ENCODE assay signal across 27 cellular contexts in the genomic region with DNA sequence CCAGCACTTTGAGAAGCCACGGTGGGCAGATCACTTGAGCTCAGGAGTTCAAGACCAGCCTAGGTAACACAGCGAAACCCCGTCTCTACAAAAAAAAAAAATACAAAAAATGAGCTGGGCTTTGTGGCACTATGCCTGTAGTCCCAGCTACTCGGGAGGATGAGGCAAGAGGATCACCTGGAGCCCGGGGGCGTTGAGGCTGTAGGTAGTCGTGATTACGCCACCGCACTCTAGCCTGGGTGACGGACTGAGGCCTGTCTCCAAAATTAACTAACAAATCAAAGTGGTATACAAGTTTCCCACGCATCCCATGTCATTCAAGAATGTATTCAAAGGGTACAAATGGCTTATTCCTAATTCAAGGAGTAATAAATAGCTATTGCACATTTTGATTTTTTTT. TPM values are rescaled to one million over a fixed set of nuclear protein-coding genes. Genes with fewer than 3 reads are reported as not detected.
DNase-seq lines count a peak whose midpoint lies in the region; ATAC-seq, FAIRE-seq and TF ChIP-seq lines count a peak whose summit lies in the region.
"Had no signal": no experiment of that assay in that cellular context is flagged by ENCODE, and none has a peak within 500 bp of the region (broad histone marks: within the 10 kb centered on the region; RNA-seq: fewer than 3 reads in every experiment).

No MANE protein-coding gene starts in this region.

- peaks cover 2% of the 10 kb centered on the region for H3K36me3 Mint-ChIP-seq in activated naive CD8-positive, alpha-beta T cell treated with anti-CD3 and anti-CD28 coated beads, Interleukin-2, amount 50 U/mL, for 24 hours (ENCODE audit: low read depth)
- H3K36me3 Mint-ChIP-seq in activated naive CD8-positive, alpha-beta T cell treated with anti-CD3 and anti-CD28 coated beads for 36 hours, result peaks cover 17% of the 10 kb centered on the region

- no peaks in the 10 kb centered on the region for H4K20me1 ChIP-seq in Loucy (ENCODE audit: insufficient read depth, low read length, poor library complexity, severe bottlenecking)
- peaks cover 6% of the 10 kb centered on the region for H4K20me1 ChIP-seq in K562 (replicated peaks; ENCODE audit: control insufficient read depth, insufficient read depth, low read length)

- H3K18ac ChIP-seq in trophoblast cell (ENCODE audit: low read length), result no peak overlapping the region

- peaks cover 23% of the 10 kb centered on the region for H3K4me1 Mint-ChIP-seq in activated naive CD8-positive, alpha-beta T cell treated with anti-CD3 and anti-CD28 coated beads, Interleukin-2, amount 50 U/mL, for 24 hours
- peaks cover 23% of the 10 kb centered on the region for H3K4me1 Mint-ChIP-seq in activated naive CD8-positive, alpha-beta T cell treated with anti-CD3 and anti-CD28 coated beads for 36 hours

- H2AK5ac ChIP-seq in trophoblast cell (ENCODE audit: low read length), result no peak overlapping the region

- H3K4me3 Mint-ChIP-seq in activated naive CD8-positive, alpha-beta T cell treated with anti-CD3 and anti-CD28 coated beads, Interleukin-2, amount 50 U/mL, for 24 hours, result peak overlapping the region; percentile 29
- H3K4me3 Mint-ChIP-seq in activated naive CD8-positive, alpha-beta T cell treated with anti-CD3 and anti-CD28 coated beads for 36 hours, result no peak overlapping the region

- no peak for TF ChIP-seq EP300 in K562 (IDR thresholded peaks at IDR 0.05; ENCODE audit: low read length)

- H3K9me2 ChIP-seq in Loucy (replicated peaks; ENCODE audit: low read depth, low read length), result no peaks in the 10 kb centered on the region
- H3K9me2 ChIP-seq: SK-N-SH had no signal

- H3K4me2 ChIP-seq in Loucy (ENCODE audit: low read depth, low read length, poor library complexity, severe bottlenecking), result peak overlapping the region; percentile 29
- H3K4me2 ChIP-seq in K562 (ENCODE audit: insufficient read depth, low read length), result no peak overlapping the region
- H3K4me2 ChIP-seq in trophoblast cell (ENCODE audit: low read length), result no peak overlapping the region
- H3K4me2 ChIP-seq: SK-N-SH had no signal

- no peaks in the 10 kb centered on the region for H3K36me3 ChIP-seq in Loucy (ENCODE audit: insufficient read depth, low read length)
- peaks cover 27% of the 10 kb centered on the region; the same call in 2 of the 3 replicates for H3K36me3 ChIP-seq in K562 (ENCODE audit: control insufficient read depth, insufficient read depth, low read length)
- no peaks in the 10 kb centered on the region for H3K36me3 ChIP-seq in trophoblast cell (ENCODE audit: control insufficient read depth in 1 of 2, insufficient read depth in 2 of 2, low read length in 2 of 2)

- no peaks in the 10 kb centered on the region for H3K9me3 ChIP-seq in Loucy (ENCODE audit: insufficient read depth, low read depth, low read length)
- H3K9me3 ChIP-seq in K562 (replicated peaks; ENCODE audit: control insufficient read depth, insufficient read depth, low read depth, low read length), result no peaks in the 10 kb centered on the region
- H3K9me3 ChIP-seq in trophoblast cell (ENCODE audit: insufficient read depth, low read depth, low read length), result no peaks in the 10 kb centered on the region
- H3K9me3 ChIP-seq: MG63, SK-N-SH had no signal

- no peak overlapping the region for H3K27ac Mint-ChIP-seq in activated naive CD8-positive, alpha-beta T cell treated with anti-CD3 and anti-CD28 coated beads, Interleukin-2, amount 50 U/mL, for 24 hours
- H3K27ac Mint-ChIP-seq in activated naive CD8-positive, alpha-beta T cell treated with anti-CD3 and anti-CD28 coated beads for 36 hours, result no peak overlapping the region
- H3K27ac Mint-ChIP-seq: CD8-positive, alpha-beta memory T cell had no signal

- H3K79me2 ChIP-seq in Loucy (ENCODE audit: insufficient read depth, low read length) (peaks cover 30% of the 10 kb centered on the region), K562 (ENCODE audit: control insufficient read depth, insufficient read depth, low read length) (peaks cover 89% of the 10 kb centered on the region), trophoblast cell (ENCODE audit: control insufficient read depth, insufficient read depth, low read length, poor library complexity) (peaks cover 8% of the 10 kb centered on the region)

- no peak overlapping the region for H2BK5ac ChIP-seq in trophoblast cell (ENCODE audit: low read depth, low read length, poor library complexity)

- no peak overlapping the region for H3K23ac ChIP-seq in trophoblast cell (ENCODE audit: low read length)

- H3K27ac ChIP-seq in K562 (ENCODE audit: extremely low read depth, low read depth, low read length), result no peak overlapping the region
- H3K27ac ChIP-seq in trophoblast cell (ENCODE audit: low read depth, low read length), result no peak overlapping the region

- no peak overlapping the region for H2AFZ ChIP-seq in Loucy (ENCODE audit: low read length)
- no peak overlapping the region for H2AFZ ChIP-seq in K562 (ENCODE audit: low read depth, low read length)
- no peak overlapping the region for H2AFZ ChIP-seq in trophoblast cell (ENCODE audit: insufficient read depth, low read length, poor library complexity)

- no peak for TF ChIP-seq CTCF in Loucy (conservative IDR thresholded peaks at IDR 0.05; ENCODE audit: low read length)
- no peak for TF ChIP-seq CTCF in K562 (IDR thresholded peaks at IDR 0.05 in 2 of 3, conservative IDR thresholded peaks at IDR 0.05 in 1 of 3; ENCODE audit: insufficient read depth in 2 of 3, low read depth in 1 of 3, low read length in 3 of 3)

- H2BK12ac ChIP-seq in trophoblast cell (ENCODE audit: low read length), result no peak overlapping the region

- peaks cover 11% of the 10 kb centered on the region for H3K79me1 ChIP-seq in trophoblast cell (ENCODE audit: low read length)

- POLR2A ChIA-PET in K562 (lab: Yijun Ruan, JAX), result interaction anchor here (0.6 to 5.9 kb wide), 8 partner anchors 10 to 658 kb away, joined by 3 to 49 read pairs (median 4); a partner anchor contains a TSS

- no peaks in the 10 kb centered on the region for H3K27me3 Mint-ChIP-seq in activated naive CD8-positive, alpha-beta T cell treated with anti-CD3 and anti-CD28 coated beads, Interleukin-2, amount 50 U/mL, for 24 hours
- no peaks in the 10 kb centered on the region for H3K27me3 Mint-ChIP-seq in activated naive CD8-positive, alpha-beta T cell treated with anti-CD3 and anti-CD28 coated beads for 36 hours
- H3K27me3 Mint-ChIP-seq: CD8-positive, alpha-beta memory T cell had no signal

- BruUV-seq in K562 (replicated peaks; lab: Mats Ljungman, UMichigan), result TSS peak; percentile 14

- CTCF ChIA-PET in K562 (lab: Yijun Ruan, JAX; ENCODE audit: low intra/inter-chr PET ratio), result interaction anchor here (0.7 kb wide), 1 partner anchor 36 kb away, joined by 4 read pairs; no protein-coding TSS in a partner anchor

- H3K4me1 ChIP-seq in Loucy (ENCODE audit: insufficient read depth, low read length, poor library complexity, severe bottlenecking), result peaks cover 13% of the 10 kb centered on the region
- H3K4me1 ChIP-seq in K562 (replicated peaks in 1 of 2; ENCODE audit: control insufficient read depth in 2 of 2, insufficient read depth in 2 of 2, low read length in 2 of 2), result peaks cover 41% of the 10 kb centered on the region in 2 experiments
- peaks cover 0 to 2% of the 10 kb centered on the region in 2 experiments for H3K4me1 ChIP-seq in trophoblast cell (ENCODE audit: control insufficient read depth in 1 of 2, insufficient read depth in 2 of 2, low read length in 2 of 2)

- no peak for TF ChIP-seq RAD21 in K562 (CRISPR knock-in tag; conservative IDR thresholded peaks at IDR 0.05 in 1 of 2, IDR thresholded peaks at IDR 0.05 in 1 of 2)

- WGBS in K562 (ENCODE audit: insufficient coverage, low coverage, missing lambda C conversion rate), result 78% methylated on average over 11 of the region's 11 CpGs
- no CpG with 5 or more reads among the region's 11 CpGs for WGBS in trophoblast cell (ENCODE audit: extremely low coverage, insufficient coverage, insufficient read length)

- H3K9ac ChIP-seq in Loucy (ENCODE audit: low read depth, low read length, poor library complexity, severe bottlenecking) (no peak overlapping the region), K562 (ENCODE audit: insufficient read depth in 1 of 2, low read depth in 2 of 2, low read length in 2 of 2) (peak overlapping the region in 1 of 2 experiments; percentile 47; a peak in 1 of 4 replicates), trophoblast cell (ENCODE audit: low read length) (no peak overlapping the region)
- H3K9ac ChIP-seq: SK-N-SH had no signal

- in situ Hi-C loops in K562 (cut with MboI), result no loop called here

- no peak for ATAC-seq in activated naive CD8-positive, alpha-beta T cell treated with anti-CD3 and anti-CD28 coated beads, Interleukin-2, amount 50 U/mL, for 24 hours
- ATAC-seq in K562, result no peak
- ATAC-seq: GM12878, PC-3 had no signal

- H3K4ac ChIP-seq in trophoblast cell (ENCODE audit: low read depth, low read length), result peak overlapping the region; percentile 77

- no peak overlapping the region for H4K12ac ChIP-seq in trophoblast cell (ENCODE audit: low read depth, low read length)

- FAIRE-seq in K562 (lab: Jason Lieb, UNC), result no peak
- FAIRE-seq: GM12878 had no signal

- H4K8ac ChIP-seq in trophoblast cell (ENCODE audit: low read depth, low read length), result no peak overlapping the region

- H3K9me1 ChIP-seq in K562 (ENCODE audit: control insufficient read depth, insufficient read depth, low read length), result no peaks in the 10 kb centered on the region

- no peaks in the 10 kb centered on the region for H3F3A ChIP-seq in Loucy (ENCODE audit: low read depth)

- no peak for DNase-seq in activated naive CD8-positive, alpha-beta T cell treated with anti-CD3 and anti-CD28 coated beads, Interleukin-2, amount 50 U/mL, for 24 hours
- DNase-seq in activated naive CD8-positive, alpha-beta T cell treated with anti-CD3 and anti-CD28 coated beads for 36 hours, result no peak
- DNase-seq in K562 (ENCODE audit: extremely low read depth in 1 of 4, low spot score in 3 of 4) (no peak), trophoblast cell (peak; percentile 87 to 91), NCI-H774 (lab: John Stamatoyannopoulos, UW) (no peak), posterior cingulate gyrus (no peak), CD1c-positive myeloid dendritic cell (ENCODE audit: extremely low spot score) (no peak)
- DNase-seq: 8988T; AML-193; C1 segment of cervical spinal cord; CD8-positive, alpha-beta memory T cell; DMS53; EL; H7; IMR-90; Karpas-422; MG63; NCI-H1417; NCI-H1694 treated with DMSO at 0.1 percent for 48 hours; NCI-H2081 treated with DMSO at 0.1 percent for 48 hours; NCI-H446; NCI-H526; PC-3; SIG-M5; SK-N-SH had no signal

- H3K9me3 Mint-ChIP-seq in activated naive CD8-positive, alpha-beta T cell treated with anti-CD3 and anti-CD28 coated beads, Interleukin-2, amount 50 U/mL, for 24 hours, result no peaks in the 10 kb centered on the region
- H3K9me3 Mint-ChIP-seq in activated naive CD8-positive, alpha-beta T cell treated with anti-CD3 and anti-CD28 coated beads for 36 hours, result no peaks in the 10 kb centered on the region
- H3K9me3 Mint-ChIP-seq: CD8-positive, alpha-beta memory T cell had no signal

- H3K14ac ChIP-seq in trophoblast cell (ENCODE audit: low read length), result no peak overlapping the region

- no peak for TF ChIP-seq POLR2A in K562 (conservative IDR thresholded peaks at IDR 0.05)

- intact Hi-C loops in K562 (cut with micrococcal nuclease) (no loop called here), posterior cingulate gyrus (cut with DNase I) (no loop called here)

- H2BK120ac ChIP-seq in trophoblast cell (ENCODE audit: insufficient read depth, low read length, poor library complexity), result no peak overlapping the region

- H4K91ac ChIP-seq in trophoblast cell (ENCODE audit: low read depth, low read length), result no peak overlapping the region

- no peaks in the 10 kb centered on the region for H3K27me3 ChIP-seq in Loucy (ENCODE audit: insufficient read depth, low read length, poor library complexity, severe bottlenecking)
- no peaks in the 10 kb centered on the region for H3K27me3 ChIP-seq in K562 (ENCODE audit: control insufficient read depth in 2 of 2, insufficient read depth in 2 of 2, low read length in 2 of 2)
- H3K27me3 ChIP-seq in trophoblast cell (ENCODE audit: insufficient read depth, low read length), result no peaks in the 10 kb centered on the region
- H3K27me3 ChIP-seq: MG63 had no signal

- no peak overlapping the region for H3K4me3 ChIP-seq in Loucy (ENCODE audit: low read length, poor library complexity, severe bottlenecking)
- no peak overlapping the region for H3K4me3 ChIP-seq in K562
- no peak overlapping the region for H3K4me3 ChIP-seq in trophoblast cell (ENCODE audit: low read depth, low read length)
- H3K4me3 ChIP-seq: GM12878, MG63 had no signal

RNA-seq across cellular contexts. Expression of a gene that starts 2.4 kb away (rescaled TPM):
- total RNA-seq in activated naive CD8-positive, alpha-beta T cell treated with anti-CD3 and anti-CD28 coated beads for 36 hours, result 10 to 100 TPM; 12.1 to 15.1 TPM
- 50.6 and 72.2 TPM in 2 replicates for total RNA-seq in K562 (2011; cell fraction: chromatin; rRNA removed; ENCODE audit: low replicate concordance)
- total RNA-seq in K562 (2011; cell fraction: nucleolus; rRNA removed), result 35.2 and 36.8 TPM in 2 replicates
- 48.3 and 56.9 TPM in 2 replicates for total RNA-seq in K562 (2011; cell fraction: nucleoplasm; rRNA removed)
- 46.4 and 51.4 TPM in 2 replicates for total RNA-seq in K562 (2014; rRNA removed)
- total RNA-seq in K562 (2014; rRNA removed; fragmentation: Illumina TruSeq; extraction: Trizol), result 47.1 and 55.0 TPM in 2 replicates
- total RNA-seq in K562 (2015; rRNA removed; fragmentation: Illumina TruSeq; extraction: Trizol), result 40.5 and 41.4 TPM in 2 replicates
- 30.9 and 31.7 TPM in 2 replicates for total RNA-seq in K562 (2021)
- 45.0 and 48.8 TPM in 2 replicates for polyA plus RNA-seq in K562 (2011; rRNA removed)
- 26.1 and 34.8 TPM in 2 replicates for polyA plus RNA-seq in K562 (2011; cell fraction: cytosol; rRNA removed)
- 23.2 and 23.3 TPM in 2 replicates for polyA plus RNA-seq in K562 (2011; cell fraction: nucleus; rRNA removed)
- polyA plus RNA-seq in K562 (2012), result 18.8 and 21.2 TPM in 2 replicates
- 48.8 and 50.0 TPM in 2 replicates for polyA plus RNA-seq in K562 (2014; fragmentation: Illumina TruSeq; extraction: Trizol)
- 10 to 100 TPM; 12.1 to 15.2 TPM for polyA plus RNA-seq in K562 (2014; fragmentation: Nextera tagmentation; extraction: Ambion mirVana)
- polyA plus RNA-seq in K562 (2014; rRNA removed), result 52.3 and 53.8 TPM in 2 replicates
- 37.1 and 45.0 TPM in 2 replicates for polyA minus RNA-seq in K562 (2011; rRNA and poly(A)+ RNA removed)
- polyA minus RNA-seq in K562 (2011; cell fraction: cytosol; rRNA and poly(A)+ RNA removed), result 10.0 and 14.8 TPM in 2 replicates
- 18.4 and 30.3 TPM in 2 replicates for polyA minus RNA-seq in K562 (2011; cell fraction: nucleus; rRNA and poly(A)+ RNA removed)
- 9.2 and 9.4 TPM in 2 replicates for polyA plus RNA-seq in trophoblast cell (2013)
- polyA plus RNA-seq: CD8-positive, alpha-beta memory T cell had no signal

RNA-seq across cellular contexts. Expression of a gene that starts 18.7 kb away (rescaled TPM):
- 1 to 10 TPM; 8.6 to 9.2 TPM for total RNA-seq in activated naive CD8-positive, alpha-beta T cell treated with anti-CD3 and anti-CD28 coated beads for 36 hours
- 9.3 and 18.9 TPM in 2 replicates for total RNA-seq in K562 (2011; cell fraction: chromatin; rRNA removed; ENCODE audit: low replicate concordance)
- 15.7 and 18.8 TPM in 2 replicates for total RNA-seq in K562 (2011; cell fraction: nucleolus; rRNA removed)
- total RNA-seq in K562 (2011; cell fraction: nucleoplasm; rRNA removed), result 13.9 and 16.4 TPM in 2 replicates
- total RNA-seq in K562 (2014; rRNA removed) (2.4 and 3.3 TPM in 2 replicates), K562 (2014; rRNA removed; fragmentation: Illumina TruSeq; extraction: Trizol) (2.0 and 2.4 TPM in 2 replicates), K562 (2015; rRNA removed; fragmentation: Illumina TruSeq; extraction: Trizol) (2.5 and 2.6 TPM in 2 replicates), K562 (2021) (4.0 and 4.4 TPM in 2 replicates)
- polyA plus RNA-seq in K562 (2011; rRNA removed) (5.2 and 5.4 TPM in 2 replicates), K562 (2014; fragmentation: Illumina TruSeq; extraction: Trizol) (2.9 and 3.3 TPM in 2 replicates), K562 (2014; fragmentation: Nextera tagmentation; extraction: Ambion mirVana) (1 to 10 TPM; 1.1 to 1.2 TPM), K562 (2014; rRNA removed) (2.7 and 3.0 TPM in 2 replicates)
- 8.8 and 14.1 TPM in 2 replicates for polyA plus RNA-seq in K562 (2011; cell fraction: cytosol; rRNA removed)
- polyA plus RNA-seq in K562 (2011; cell fraction: nucleus; rRNA removed), result 5.8 and 7.4 TPM in 2 replicates
- 4.5 and 6.9 TPM in 2 replicates for polyA plus RNA-seq in K562 (2012)
- polyA minus RNA-seq in K562 (2011; rRNA and poly(A)+ RNA removed), result 5.5 and 8.5 TPM in 2 replicates
- 7.4 and 8.5 TPM in 2 replicates for polyA minus RNA-seq in K562 (2011; cell fraction: cytosol; rRNA and poly(A)+ RNA removed)
- 2.0 and 2.4 TPM in 2 replicates for polyA minus RNA-seq in K562 (2011; cell fraction: nucleus; rRNA and poly(A)+ RNA removed)
- polyA plus RNA-seq in trophoblast cell (2013), result 13.5 and 14.9 TPM in 2 replicates

RNA-seq across cellular contexts. Expression of a gene that starts 37.1 kb away (rescaled TPM):
- total RNA-seq in activated naive CD8-positive, alpha-beta T cell treated with anti-CD3 and anti-CD28 coated beads for 36 hours, result 10 to 100 TPM; 23.3 to 23.4 TPM
- total RNA-seq in K562 (2011; cell fraction: chromatin; rRNA removed; ENCODE audit: low replicate concordance), result 93.2 and 162 TPM in 2 replicates
- total RNA-seq in K562 (2011; cell fraction: nucleolus; rRNA removed), result 112 and 114 TPM in 2 replicates
- total RNA-seq in K562 (2011; cell fraction: nucleoplasm; rRNA removed), result 110 and 117 TPM in 2 replicates
- total RNA-seq in K562 (2014; rRNA removed), result 43.5 and 54.9 TPM in 2 replicates
- total RNA-seq in K562 (2014; rRNA removed; fragmentation: Illumina TruSeq; extraction: Trizol), result 39.2 and 41.4 TPM in 2 replicates
- total RNA-seq in K562 (2015; rRNA removed; fragmentation: Illumina TruSeq; extraction: Trizol), result 45.2 and 45.8 TPM in 2 replicates
- total RNA-seq in K562 (2021), result 54.3 and 58.5 TPM in 2 replicates
- polyA plus RNA-seq in K562 (2011; rRNA removed), result 53.7 and 79.7 TPM in 2 replicates
- 75.5 and 87.3 TPM in 2 replicates for polyA plus RNA-seq in K562 (2011; cell fraction: cytosol; rRNA removed)
- polyA plus RNA-seq in K562 (2011; cell fraction: nucleus; rRNA removed), result 196 and 214 TPM in 2 replicates
- 57.4 and 71.0 TPM in 2 replicates for polyA plus RNA-seq in K562 (2012)
- polyA plus RNA-seq in K562 (2014; fragmentation: Illumina TruSeq; extraction: Trizol), result 71.0 and 84.8 TPM in 2 replicates
- polyA plus RNA-seq in K562 (2014; fragmentation: Nextera tagmentation; extraction: Ambion mirVana), result 10 to 100 TPM; 81.2 to 98.5 TPM
- polyA plus RNA-seq in K562 (2014; rRNA removed), result 45.1 and 60.0 TPM in 2 replicates
- 35.2 and 44.3 TPM in 2 replicates for polyA minus RNA-seq in K562 (2011; rRNA and poly(A)+ RNA removed)
- polyA minus RNA-seq in K562 (2011; cell fraction: cytosol; rRNA and poly(A)+ RNA removed), result 23.6 and 25.6 TPM in 2 replicates
- 31.9 and 51.9 TPM in 2 replicates for polyA minus RNA-seq in K562 (2011; cell fraction: nucleus; rRNA and poly(A)+ RNA removed)
- 31.2 and 31.6 TPM in 2 replicates for polyA plus RNA-seq in trophoblast cell (2013)

RNA-seq across cellular contexts. Expression of a gene that starts 49.4 kb away (rescaled TPM):
- total RNA-seq in activated naive CD8-positive, alpha-beta T cell treated with anti-CD3 and anti-CD28 coated beads for 36 hours, result 100 to 1,000 TPM; 501 to 504 TPM
- 79.1 and 202 TPM in 2 replicates for total RNA-seq in K562 (2011; cell fraction: chromatin; rRNA removed; ENCODE audit: low replicate concordance)
- total RNA-seq in K562 (2011; cell fraction: nucleolus; rRNA removed), result 64.9 and 72.4 TPM in 2 replicates
- total RNA-seq in K562 (2011; cell fraction: nucleoplasm; rRNA removed), result 144 and 204 TPM in 2 replicates
- total RNA-seq in K562 (2014; rRNA removed), result 717 and 838 TPM in 2 replicates
- 432 and 614 TPM in 2 replicates for total RNA-seq in K562 (2014; rRNA removed; fragmentation: Illumina TruSeq; extraction: Trizol)
- 534 and 557 TPM in 2 replicates for total RNA-seq in K562 (2015; rRNA removed; fragmentation: Illumina TruSeq; extraction: Trizol)
- 595 and 622 TPM in 2 replicates for total RNA-seq in K562 (2021)
- polyA plus RNA-seq in K562 (2011; rRNA removed), result 269 and 330 TPM in 2 replicates
- polyA plus RNA-seq in K562 (2011; cell fraction: cytosol; rRNA removed), result 40.0 and 111 TPM in 2 replicates
- 108 and 181 TPM in 2 replicates for polyA plus RNA-seq in K562 (2011; cell fraction: nucleus; rRNA removed)
- 743 and 1,035 TPM in 2 replicates for polyA plus RNA-seq in K562 (2012)
- polyA plus RNA-seq in K562 (2014; fragmentation: Illumina TruSeq; extraction: Trizol), result 1,051 and 1,453 TPM in 2 replicates
- polyA plus RNA-seq in K562 (2014; fragmentation: Nextera tagmentation; extraction: Ambion mirVana), result 1,000 to 10,000 TPM; 2,090 to 2,153 TPM
- polyA plus RNA-seq in K562 (2014; rRNA removed), result 481 and 592 TPM in 2 replicates
- polyA minus RNA-seq in K562 (2011; rRNA and poly(A)+ RNA removed), result 67.2 and 95.3 TPM in 2 replicates
- 80.8 and 100 TPM in 2 replicates for polyA minus RNA-seq in K562 (2011; cell fraction: cytosol; rRNA and poly(A)+ RNA removed)
- polyA minus RNA-seq in K562 (2011; cell fraction: nucleus; rRNA and poly(A)+ RNA removed), result 35.7 and 84.1 TPM in 2 replicates
- 444 and 486 TPM in 2 replicates for polyA plus RNA-seq in trophoblast cell (2013)

RNA-seq across cellular contexts. Expression of a gene that starts 56.9 kb away (rescaled TPM):
- 10 to 100 TPM; 15.0 to 15.6 TPM for total RNA-seq in activated naive CD8-positive, alpha-beta T cell treated with anti-CD3 and anti-CD28 coated beads for 36 hours
- total RNA-seq in K562 (2011; cell fraction: chromatin; rRNA removed; ENCODE audit: low replicate concordance), result 10.6 and 27.1 TPM in 2 replicates
- 20.8 and 22.0 TPM in 2 replicates for total RNA-seq in K562 (2011; cell fraction: nucleolus; rRNA removed)
- total RNA-seq in K562 (2011; cell fraction: nucleoplasm; rRNA removed), result 23.3 and 31.8 TPM in 2 replicates
- total RNA-seq in K562 (2014; rRNA removed) (6.1 and 10.0 TPM in 2 replicates), K562 (2014; rRNA removed; fragmentation: Illumina TruSeq; extraction: Trizol) (5.1 and 6.8 TPM in 2 replicates), K562 (2015; rRNA removed; fragmentation: Illumina TruSeq; extraction: Trizol) (7.0 and 7.4 TPM in 2 replicates), K562 (2021) (21.2 and 24.4 TPM in 2 replicates)
- polyA plus RNA-seq in K562 (2011; rRNA removed) (7.1 and 7.2 TPM in 2 replicates), K562 (2014; fragmentation: Illumina TruSeq; extraction: Trizol) (26.7 and 28.9 TPM in 2 replicates), K562 (2014; fragmentation: Nextera tagmentation; extraction: Ambion mirVana) (1 to 10 TPM in 1 of 2 experiments, under 1 TPM in 1; 0.43 to 1.5 TPM), K562 (2014; rRNA removed) (12.5 and 12.6 TPM in 2 replicates)
- 12.7 and 12.8 TPM in 2 replicates for polyA plus RNA-seq in K562 (2011; cell fraction: cytosol; rRNA removed)
- 13.8 and 19.5 TPM in 2 replicates for polyA plus RNA-seq in K562 (2011; cell fraction: nucleus; rRNA removed)
- 17.5 and 37.6 TPM in 2 replicates for polyA plus RNA-seq in K562 (2012)
- 3.7 and 4.2 TPM in 2 replicates for polyA minus RNA-seq in K562 (2011; rRNA and poly(A)+ RNA removed)
- 12.5 and 15.8 TPM in 2 replicates for polyA minus RNA-seq in K562 (2011; cell fraction: cytosol; rRNA and poly(A)+ RNA removed)
- 2.4 and 3.6 TPM in 2 replicates for polyA minus RNA-seq in K562 (2011; cell fraction: nucleus; rRNA and poly(A)+ RNA removed)
- polyA plus RNA-seq in trophoblast cell (2013), result 54.3 and 54.5 TPM in 2 replicates

Comparison
In these comparisons a context has a peak if more than half of its experiments do, and no peak if none do; other contexts are left out.
1. DNase-seq: peak in trophoblast cell (2 of 2); none in activated naive CD8-positive, alpha-beta T cell treated with anti-CD3 and anti-CD28 coated beads, Interleukin-2, amount 50 U/mL, for 24 hours (single experiment), activated naive CD8-positive, alpha-beta T cell treated with anti-CD3 and anti-CD28 coated beads for 36 hours (single experiment), K562 (0 of 4), NCI-H774 (single experiment), posterior cingulate gyrus (0 of 10) and CD1c-positive myeloid dendritic cell (single experiment).